In genomic region chr7:44411306-44411705, GRCh38 we compare ENCODE assay signal across 28 cellular contexts.
"Had no signal": no experiment of that assay in that cellular context is flagged by ENCODE, and none has a peak within 500 bp of the region (broad histone marks: within the 10 kb centered on the region; RNA-seq: fewer than 3 reads in every experiment).

No MANE protein-coding gene starts in this region.

- H3K27me3 Mint-ChIP-seq: activated CD4-positive, alpha-beta memory T cell treated with anti-CD3 and anti-CD28 coated beads, Interleukin-2, amount 10 ng/mL, durations not matched to agents 7 days and 5 days; activated CD8-positive, alpha-beta memory T cell treated with anti-CD3 and anti-CD28 coated beads, Interleukin-2, amount 10 ng/mL, durations not matched to agents 7 days and 5 days; activated naive CD4-positive, alpha-beta T cell treated with anti-CD3 and anti-CD28 coated beads, Interleukin-2, amount 10 ng/mL, durations not matched to agents 7 days and 5 days; activated naive CD8-positive, alpha-beta T cell; activated naive CD8-positive, alpha-beta T cell treated with anti-CD3 and anti-CD28 coated beads, Interleukin-2, amount 50 U/mL, for 24 hours; brain had no signal

- H3K9me3 ChIP-seq: SJCRH30 had no signal

- H3K4me3 ChIP-seq: SJCRH30, SK-N-MC had no signal

- FAIRE-seq: bronchial epithelial cell had no signal

- H3K27ac Mint-ChIP-seq: activated CD4-positive, alpha-beta memory T cell treated with anti-CD3 and anti-CD28 coated beads, Interleukin-2, amount 10 ng/mL, durations not matched to agents 7 days and 5 days; activated CD8-positive, alpha-beta memory T cell treated with anti-CD3 and anti-CD28 coated beads, Interleukin-2, amount 10 ng/mL, durations not matched to agents 7 days and 5 days; activated naive CD4-positive, alpha-beta T cell treated with anti-CD3 and anti-CD28 coated beads, Interleukin-2, amount 10 ng/mL, durations not matched to agents 7 days and 5 days; activated naive CD8-positive, alpha-beta T cell; activated naive CD8-positive, alpha-beta T cell treated with anti-CD3 and anti-CD28 coated beads, Interleukin-2, amount 50 U/mL, for 24 hours; brain had no signal

- H3K27ac ChIP-seq: SJCRH30, SK-N-MC, WERI-Rb-1 had no signal

- H3K9me3 Mint-ChIP-seq: activated naive CD8-positive, alpha-beta T cell treated with anti-CD3 and anti-CD28 coated beads, Interleukin-2, amount 50 U/mL, for 24 hours had no signal

- H3K27me3 ChIP-seq: SJCRH30 had no signal

- DNase-seq: activated CD4-positive, alpha-beta memory T cell treated with anti-CD3 and anti-CD28 coated beads, Interleukin-2, amount 10 ng/mL, durations not matched to agents 7 days and 5 days; activated CD4-positive, alpha-beta T cell treated with anti-CD3 and anti-CD28 coated beads for 1 hour; activated CD4-positive, alpha-beta T cell treated with anti-CD3 and anti-CD28 coated beads for 48 hours; activated CD4-positive, CD25-positive, alpha-beta regulatory T cell; activated CD8-positive, alpha-beta memory T cell treated with anti-CD3 and anti-CD28 coated beads for 24 hours; activated CD8-positive, alpha-beta memory T cell treated with anti-CD3 and anti-CD28 coated beads, Interleukin-2, amount 10 ng/mL, durations not matched to agents 7 days and 5 days; activated CD8-positive, alpha-beta memory T cell treated with anti-CD3 and anti-CD28 coated beads, Interleukin-2, amount 50 U/mL, for 48 hours; activated effector memory CD4-positive, alpha-beta T cell treated with Interleukin-2 at 50 U/mL for 16 hours; activated naive CD4-positive, alpha-beta T cell treated with anti-CD3 and anti-CD28 coated beads, Interleukin-2, amount 10 ng/mL, durations not matched to agents 7 days and 5 days; activated naive CD8-positive, alpha-beta T cell treated with anti-CD3 and anti-CD28 coated beads, Interleukin-2, amount 50 U/mL, for 24 hours; anterior cingulate cortex; caudate nucleus; Kasumi-1; NCI-H1048; NCI-H1105 treated with DMSO at 0.1 percent for 48 hours; NCI-H1436; NCI-H1694 treated with DMSO at 0.1 percent for 48 hours; NCI-H2029; NCI-H345; NCI-H524 treated with DMSO at 0.1 percent for 48 hours; SHP77; SJCRH30; T1000; WERI-Rb-1 had no signal

- H3K4me3 Mint-ChIP-seq: activated CD4-positive, alpha-beta memory T cell treated with anti-CD3 and anti-CD28 coated beads, Interleukin-2, amount 10 ng/mL, durations not matched to agents 7 days and 5 days; activated CD8-positive, alpha-beta memory T cell treated with anti-CD3 and anti-CD28 coated beads, Interleukin-2, amount 10 ng/mL, durations not matched to agents 7 days and 5 days; activated naive CD4-positive, alpha-beta T cell treated with anti-CD3 and anti-CD28 coated beads, Interleukin-2, amount 10 ng/mL, durations not matched to agents 7 days and 5 days; activated naive CD8-positive, alpha-beta T cell; activated naive CD8-positive, alpha-beta T cell treated with anti-CD3 and anti-CD28 coated beads, Interleukin-2, amount 50 U/mL, for 24 hours; brain had no signal
